In genomic region chr21:41856572-41856971, GRCh38 we compare ENCODE assay signal across 26 cellular contexts. TPM values are rescaled to one million over a fixed set of nuclear protein-coding genes. Genes with fewer than 3 reads are reported as not detected.
DNase-seq lines count a peak whose midpoint lies in the region; ATAC-seq and TF ChIP-seq lines count a peak whose summit lies in the region.
"Had no signal": no experiment of that assay in that cellular context is flagged by ENCODE, and none has a peak within 500 bp of the region (broad histone marks: within the 10 kb centered on the region; RNA-seq: fewer than 3 reads in every experiment).

No MANE protein-coding gene starts in this region.

- no peak for ATAC-seq in CD4-positive, CD25-positive, alpha-beta regulatory T cell (ENCODE audit: low read depth in 2 of 2)
- ATAC-seq in activated T-helper 17 cell treated with anti-CD3 and anti-CD28 coated beads, Interleukin-2, amount 50 U/mL, for 72 hours (replicated peaks) = no peak
- peak; percentile 72 for ATAC-seq in left lobe of liver

- peak overlapping the region in 2 of 3 donors; percentile 18 to 51 for H3K27ac Mint-ChIP-seq in CD4-positive, CD25-positive, alpha-beta regulatory T cell
- peak overlapping the region; percentile 56 for H3K27ac Mint-ChIP-seq in activated T-helper 17 cell treated with anti-CD3 and anti-CD28 coated beads, Interleukin-2, amount 50 U/mL, for 72 hours
- H3K27ac Mint-ChIP-seq in neural progenitor cell = peak overlapping the region; percentile 11
- H3K27ac Mint-ChIP-seq: HFFc6 had no signal

- H3K9ac ChIP-seq in neural progenitor cell = no peak overlapping the region

- no peaks in the 10 kb centered on the region for H3F3A ChIP-seq in neural progenitor cell (ENCODE audit: low read depth)

- no peaks in the 10 kb centered on the region for H3K9me3 ChIP-seq in CD4-positive, CD25-positive, alpha-beta regulatory T cell (ENCODE audit: control insufficient read depth in 2 of 2, low read length in 2 of 2)
- no peaks in the 10 kb centered on the region for H3K9me3 ChIP-seq in neural progenitor cell (ENCODE audit: low read depth)
- no peaks in the 10 kb centered on the region for H3K9me3 ChIP-seq in adrenal gland (replicated peaks in 1 of 3)
- H3K9me3 ChIP-seq: BE2C, HAP-1, SJSA1 had no signal

- H3K4me3 Mint-ChIP-seq in CD4-positive, CD25-positive, alpha-beta regulatory T cell = no peak overlapping the region
- no peak overlapping the region for H3K4me3 Mint-ChIP-seq in activated T-helper 17 cell treated with anti-CD3 and anti-CD28 coated beads, Interleukin-2, amount 50 U/mL, for 72 hours
- no peak overlapping the region for H3K4me3 Mint-ChIP-seq in neural progenitor cell
- H3K4me3 Mint-ChIP-seq: HFFc6 had no signal

- no peaks in the 10 kb centered on the region for H3K9me3 Mint-ChIP-seq in CD4-positive, CD25-positive, alpha-beta regulatory T cell
- no peaks in the 10 kb centered on the region for H3K9me3 Mint-ChIP-seq in activated T-helper 17 cell treated with anti-CD3 and anti-CD28 coated beads, Interleukin-2, amount 50 U/mL, for 72 hours
- H3K9me3 Mint-ChIP-seq in neural progenitor cell = no peaks in the 10 kb centered on the region
- H3K9me3 Mint-ChIP-seq: HFFc6 had no signal

- H3K27ac ChIP-seq in CD4-positive, CD25-positive, alpha-beta regulatory T cell (ENCODE audit: insufficient read depth, low read length, poor library complexity, severe bottlenecking) = no peak overlapping the region
- no peak overlapping the region for H3K27ac ChIP-seq in neural progenitor cell
- H3K27ac ChIP-seq in adrenal gland = no peak overlapping the region
- H3K27ac ChIP-seq: SJSA1 had no signal

- 85 to 95% (median 91%) methylated on average over 10 of the region's 10 CpGs for WGBS in adrenal gland, 4 donors

- H3K79me2 ChIP-seq in neural progenitor cell (ENCODE audit: low read depth) = no peaks in the 10 kb centered on the region

- no peaks in the 10 kb centered on the region for H3K4me1 ChIP-seq in CD4-positive, CD25-positive, alpha-beta regulatory T cell (ENCODE audit: control insufficient read depth, insufficient read depth, low read length, poor library complexity, severe bottlenecking)
- H3K4me1 ChIP-seq in neural progenitor cell (no peaks in the 10 kb centered on the region), adrenal gland (replicated peaks in 1 of 2) (no peaks in the 10 kb centered on the region)
- H3K4me1 ChIP-seq: BE2C, HAP-1, SJSA1 had no signal

- H3K27me3 Mint-ChIP-seq in CD4-positive, CD25-positive, alpha-beta regulatory T cell = no peaks in the 10 kb centered on the region
- H3K27me3 Mint-ChIP-seq in activated T-helper 17 cell treated with anti-CD3 and anti-CD28 coated beads, Interleukin-2, amount 50 U/mL, for 72 hours = no peaks in the 10 kb centered on the region
- H3K27me3 Mint-ChIP-seq in neural progenitor cell (ENCODE audit: insufficient read depth, low read depth) = peaks cover 5% of the 10 kb centered on the region

- no peaks in the 10 kb centered on the region for H4K20me1 ChIP-seq in neural progenitor cell (ENCODE audit: low read depth)

- H3K36me3 Mint-ChIP-seq in CD4-positive, CD25-positive, alpha-beta regulatory T cell = peaks cover 27% of the 10 kb centered on the region
- H3K36me3 Mint-ChIP-seq in activated T-helper 17 cell treated with anti-CD3 and anti-CD28 coated beads, Interleukin-2, amount 50 U/mL, for 72 hours (ENCODE audit: low read depth) = peaks cover 70% of the 10 kb centered on the region
- peaks cover 16% of the 10 kb centered on the region for H3K36me3 Mint-ChIP-seq in neural progenitor cell

- DNase-seq in CD4-positive, CD25-positive, alpha-beta regulatory T cell = no peak
- DNase-seq in left lobe of liver (ENCODE audit: low spot score) (no peak), neural progenitor cell (ENCODE audit: low spot score) (no peak), NCI-H69 (lab: John Stamatoyannopoulos, UW) (no peak), adrenal gland (no peak), NCI-H1436 treated with DMSO at 0.1 percent for 48 hours (lab: John Stamatoyannopoulos, UW) (no peak)
- no peak for DNase-seq in stimulated activated CD4-positive, alpha-beta T cell treated with anti-CD3 and anti-CD28 coated beads, Interleukin-4, amount 100 ng/mL, for 4 hours
- DNase-seq: 8988T, ACHN, BE2C, DMS53, GOT3, HFFc6, KBM-7, MV-4-11, NCI-H1105, NCI-H146, NCI-H1930, NCI-H2107, NCI-H524, NCI-H774, Right ventricle myocardium superior, RPMI8226 had no signal

- intact Hi-C loops in adrenal gland (cut with DNase I) = no loop called here

- no peaks in the 10 kb centered on the region for H3K27me3 ChIP-seq in CD4-positive, CD25-positive, alpha-beta regulatory T cell (ENCODE audit: control insufficient read depth, insufficient read depth, low read length)
- H3K27me3 ChIP-seq in neural progenitor cell = no peaks in the 10 kb centered on the region
- no peaks in the 10 kb centered on the region for H3K27me3 ChIP-seq in adrenal gland
- H3K27me3 ChIP-seq: BE2C, SJSA1 had no signal

- no peak for TF ChIP-seq POLR2A in adrenal gland (IDR thresholded peaks at IDR 0.05)

- no peak overlapping the region for H3K4me2 ChIP-seq in neural progenitor cell

- no peak overlapping the region for H2AFZ ChIP-seq in neural progenitor cell (replicated peaks)

- peaks cover 0 to 6% (median 3%) of the 10 kb centered on the region in 4 donors for H3K4me1 Mint-ChIP-seq in CD4-positive, CD25-positive, alpha-beta regulatory T cell
- peaks cover 8% of the 10 kb centered on the region for H3K4me1 Mint-ChIP-seq in activated T-helper 17 cell treated with anti-CD3 and anti-CD28 coated beads, Interleukin-2, amount 50 U/mL, for 72 hours
- peaks cover 5% of the 10 kb centered on the region for H3K4me1 Mint-ChIP-seq in neural progenitor cell

- no peak for TF ChIP-seq CTCF in neural progenitor cell (IDR thresholded peaks at IDR 0.05)
- TF ChIP-seq CTCF in adrenal gland (IDR thresholded peaks at IDR 0.05) = no peak

- H3K4me3 ChIP-seq in CD4-positive, CD25-positive, alpha-beta regulatory T cell (ENCODE audit: low read depth, low read length) = no peak overlapping the region
- H3K4me3 ChIP-seq in neural progenitor cell (no peak overlapping the region), adrenal gland (no peak overlapping the region)
- H3K4me3 ChIP-seq: HAP-1, SJSA1 had no signal

- H3K36me3 ChIP-seq in CD4-positive, CD25-positive, alpha-beta regulatory T cell (ENCODE audit: control insufficient read depth, insufficient read depth, low read length) = peaks cover 56% of the 10 kb centered on the region
- H3K36me3 ChIP-seq in neural progenitor cell (no peaks in the 10 kb centered on the region), adrenal gland (replicated peaks in 1 of 2) (peaks cover 0 to 37% of the 10 kb centered on the region in 2 donors)

RNA-seq across cellular contexts. Expression of gene PRDM15, which starts 22.6 kb away (rescaled TPM):
- 13.2 TPM for total RNA-seq in CD4-positive, CD25-positive, alpha-beta regulatory T cell
- polyA plus RNA-seq in CD4-positive, CD25-positive, alpha-beta regulatory T cell = 1 to 10 TPM in 3 of 4 donors, under 1 TPM in 1; 0.75 to 2.7 (median 1.4) TPM
- 10 to 100 TPM; 17.1 to 17.6 TPM for total RNA-seq in activated T-helper 17 cell treated with anti-CD3 and anti-CD28 coated beads, Interleukin-2, amount 50 U/mL, for 72 hours
- total RNA-seq in left lobe of liver (3.2 TPM), neural progenitor cell (ENCODE audit: low replicate concordance) (9.0 and 10.4 TPM in 2 replicates), adrenal gland (1 to 10 TPM; 3.4 to 6.7 (median 4.0) TPM)
- polyA plus RNA-seq in adrenal gland = 1 to 10 TPM; 2.9 to 6.4 (median 3.5) TPM
